ENCODE assay signal across 3 cellular contexts in genomic region chr12:4879481-4879880, GRCh38. TPM values are rescaled to one million over a fixed set of nuclear protein-coding genes. Genes with fewer than 3 reads are reported as not detected.
"Had no signal": no experiment of that assay in that cellular context is flagged by ENCODE, and none has a peak within 500 bp of the region (broad histone marks: within the 10 kb centered on the region; RNA-seq: fewer than 3 reads in every experiment).

No MANE protein-coding gene starts in this region.

RNA-seq across cellular contexts. Expression of gene KCNA1, which starts 30.2 kb away (rescaled TPM):
- total RNA-seq: GM23248, H7, HFFc6 had no signal
- polyA plus RNA-seq: GM23248 had no signal
